24 cellular contexts compared by ENCODE assay signal in genomic region chr2:189474526-189474925, GRCh38. TPM values are rescaled to one million over a fixed set of nuclear protein-coding genes. Genes with fewer than 3 reads are reported as not detected.
A peak's percentile ranks its signal among the peaks of the same experiment; 100 is the strongest.
DNase-seq lines count a peak whose midpoint lies in the region; ATAC-seq, FAIRE-seq and TF ChIP-seq lines count a peak whose summit lies in the region.
"Had no signal": no experiment of that assay in that cellular context is flagged by ENCODE, and none has a peak within 500 bp of the region (broad histone marks: within the 10 kb centered on the region; RNA-seq: fewer than 3 reads in every experiment).

No MANE protein-coding gene starts in this region.

- no peak for ATAC-seq in activated naive CD8-positive, alpha-beta T cell treated with anti-CD3 and anti-CD28 coated beads, Interleukin-2, amount 50 U/mL, for 24 hours
- ATAC-seq in activated CD8-positive, alpha-beta memory T cell treated with anti-CD3 and anti-CD28 coated beads, Interleukin-2, amount 10 ng/mL, durations not matched to agents 7 days and 5 days = no peak
- ATAC-seq: HCT116, PC-3, Right ventricle myocardium inferior, SK-N-SH treated with all-trans-retinoic acid at 6 μM for 48 hours had no signal

- H3K9me3 Mint-ChIP-seq in activated naive CD8-positive, alpha-beta T cell treated with anti-CD3 and anti-CD28 coated beads, Interleukin-2, amount 50 U/mL, for 24 hours = no peaks in the 10 kb centered on the region
- H3K9me3 Mint-ChIP-seq in activated CD8-positive, alpha-beta memory T cell treated with anti-CD3 and anti-CD28 coated beads, Interleukin-2, amount 10 ng/mL, durations not matched to agents 7 days and 5 days (ENCODE audit: low read depth) = no peaks in the 10 kb centered on the region

- H3K36me3 ChIP-seq in osteoblast (ENCODE audit: insufficient read depth, low read length) = peaks cover 51% of the 10 kb centered on the region

- no peak overlapping the region for H3K4me3 Mint-ChIP-seq in activated naive CD8-positive, alpha-beta T cell treated with anti-CD3 and anti-CD28 coated beads, Interleukin-2, amount 50 U/mL, for 24 hours
- no peak overlapping the region for H3K4me3 Mint-ChIP-seq in activated CD8-positive, alpha-beta memory T cell treated with anti-CD3 and anti-CD28 coated beads, Interleukin-2, amount 10 ng/mL, durations not matched to agents 7 days and 5 days

- no peaks in the 10 kb centered on the region for H3K4me1 Mint-ChIP-seq in activated naive CD8-positive, alpha-beta T cell treated with anti-CD3 and anti-CD28 coated beads, Interleukin-2, amount 50 U/mL, for 24 hours
- H3K4me1 Mint-ChIP-seq in activated CD8-positive, alpha-beta memory T cell treated with anti-CD3 and anti-CD28 coated beads, Interleukin-2, amount 10 ng/mL, durations not matched to agents 7 days and 5 days = no peaks in the 10 kb centered on the region

- peak; percentile 4 for DNase-seq in NCI-H2171 treated with DMSO at 0.1 percent for 48 hours (lab: John Stamatoyannopoulos, UW)
- DNase-seq in NCI-H2171 (lab: John Stamatoyannopoulos, UW) = no peak
- peak; percentile 28 for DNase-seq in Ammon's horn (ENCODE audit: low spot score)
- peak; percentile 81 for DNase-seq in NCI-H524 treated with DMSO at 0.1 percent for 48 hours (lab: John Stamatoyannopoulos, UW)
- no peak for DNase-seq in activated naive CD8-positive, alpha-beta T cell treated with anti-CD3 and anti-CD28 coated beads, Interleukin-2, amount 50 U/mL, for 24 hours
- DNase-seq in activated CD8-positive, alpha-beta memory T cell treated with anti-CD3 and anti-CD28 coated beads, Interleukin-2, amount 10 ng/mL, durations not matched to agents 7 days and 5 days = no peak
- DNase-seq in GM19239 (ENCODE audit: insufficient read length, low spot score) = no peak
- DNase-seq in osteoblast (ENCODE audit: insufficient read length, low spot score, missing footprints) = no peak
- DNase-seq: 8988T; ACHN; DMS79 treated with DMSO at 0.1 percent for 48 hours; GF-D8; IMR-90; KG1; MM.1S; NCI-H2029; NCI-H2227 treated with DMSO at 0.1 percent for 48 hours; NCI-H748 treated with DMSO at 0.1 percent for 48 hours; NK-92 treated with Interleukin-12 subunit alpha and Interleukin-12 subunit beta, amount 100 ng/mL, for 24 hours; PC-3; SJCRH30 had no signal

- H3K27ac ChIP-seq in osteoblast (ENCODE audit: low read depth, low read length) = no peak overlapping the region
- H3K27ac ChIP-seq: SJCRH30 had no signal

- no peak overlapping the region for H2AFZ ChIP-seq in osteoblast (ENCODE audit: low read length)

- no peak overlapping the region for H3K4me3 ChIP-seq in osteoblast (ENCODE audit: insufficient read depth, low read length)
- H3K4me3 ChIP-seq: SJCRH30 had no signal

- no peaks in the 10 kb centered on the region for H3K27me3 Mint-ChIP-seq in activated naive CD8-positive, alpha-beta T cell treated with anti-CD3 and anti-CD28 coated beads, Interleukin-2, amount 50 U/mL, for 24 hours
- no peaks in the 10 kb centered on the region for H3K27me3 Mint-ChIP-seq in activated CD8-positive, alpha-beta memory T cell treated with anti-CD3 and anti-CD28 coated beads, Interleukin-2, amount 10 ng/mL, durations not matched to agents 7 days and 5 days

- FAIRE-seq in GM19239 (lab: Jason Lieb, UNC) = no peak

- peak overlapping the region; percentile 13 for H3K27ac Mint-ChIP-seq in activated naive CD8-positive, alpha-beta T cell treated with anti-CD3 and anti-CD28 coated beads, Interleukin-2, amount 50 U/mL, for 24 hours
- H3K27ac Mint-ChIP-seq in activated CD8-positive, alpha-beta memory T cell treated with anti-CD3 and anti-CD28 coated beads, Interleukin-2, amount 10 ng/mL, durations not matched to agents 7 days and 5 days = no peak overlapping the region

- no peaks in the 10 kb centered on the region for H3K4me1 ChIP-seq in osteoblast (ENCODE audit: insufficient read depth, low read length)
- H3K4me1 ChIP-seq: SJCRH30 had no signal

- no peaks in the 10 kb centered on the region for H3K79me2 ChIP-seq in osteoblast (ENCODE audit: insufficient read depth, low read length)

- peaks cover 62% of the 10 kb centered on the region for H3K36me3 Mint-ChIP-seq in activated naive CD8-positive, alpha-beta T cell treated with anti-CD3 and anti-CD28 coated beads, Interleukin-2, amount 50 U/mL, for 24 hours (ENCODE audit: low read depth)
- peaks cover 47% of the 10 kb centered on the region for H3K36me3 Mint-ChIP-seq in activated CD8-positive, alpha-beta memory T cell treated with anti-CD3 and anti-CD28 coated beads, Interleukin-2, amount 10 ng/mL, durations not matched to agents 7 days and 5 days

- CTCF ChIA-PET in activated CD8-positive, alpha-beta memory T cell treated with anti-CD3 and anti-CD28 coated beads, Interleukin-2, amount 10 ng/mL, durations not matched to agents 7 days and 5 days (lab: Charles Lee) = no interaction called here

- TF ChIP-seq CTCF in osteoblast (IDR thresholded peaks at IDR 0.05; ENCODE audit: extremely low read depth, low read depth, low read length) = no peak

- H3K27me3 ChIP-seq in osteoblast (ENCODE audit: insufficient read depth, low read length) = no peaks in the 10 kb centered on the region
- H3K27me3 ChIP-seq: SJCRH30 had no signal

- no peak overlapping the region for H3K4me2 ChIP-seq in osteoblast (ENCODE audit: insufficient read depth, low read length)

- H3K9me3 ChIP-seq in osteoblast (ENCODE audit: low read depth, low read length) = no peaks in the 10 kb centered on the region
- H3K9me3 ChIP-seq: SJCRH30 had no signal

- no peaks in the 10 kb centered on the region for H4K20me1 ChIP-seq in osteoblast (ENCODE audit: insufficient read depth, low read length)

RNA-seq across cellular contexts. Expression of gene WDR75, which starts 33.3 kb away (rescaled TPM):
- total RNA-seq in activated CD8-positive, alpha-beta memory T cell treated with anti-CD3 and anti-CD28 coated beads, Interleukin-2, amount 10 ng/mL, durations not matched to agents 7 days and 5 days = 10 to 100 TPM; 41.1 to 55.5 TPM
- total RNA-seq in osteoblast = 36.2 and 37.7 TPM in 2 replicates

Comparison
In these comparisons a context has a peak if more than half of its experiments do, and no peak if none do; other contexts are left out.
1. DNase-seq: peak in NCI-H2171 treated with DMSO at 0.1 percent for 48 hours (single experiment), Ammon's horn (single experiment) and NCI-H524 treated with DMSO at 0.1 percent for 48 hours (single experiment); none in NCI-H2171 (single experiment), activated naive CD8-positive, alpha-beta T cell treated with anti-CD3 and anti-CD28 coated beads, Interleukin-2, amount 50 U/mL, for 24 hours (single experiment), activated CD8-positive, alpha-beta memory T cell treated with anti-CD3 and anti-CD28 coated beads, Interleukin-2, amount 10 ng/mL, durations not matched to agents 7 days and 5 days (single experiment), GM19239 (single experiment) and osteoblast (single experiment).